Comparison of ENCODE assay signal across 11 cellular contexts in genomic region chr17:3448059-3448630, GRCh38.
"Had no signal": no experiment of that assay in that cellular context is flagged by ENCODE, and none has a peak within 500 bp of the region (broad histone marks: within the 10 kb centered on the region; RNA-seq: fewer than 3 reads in every experiment).

No MANE protein-coding gene starts in this region.

- H3K36me3 ChIP-seq: left lung had no signal

- H3K4me3 ChIP-seq: left lung had no signal

- H3K27ac ChIP-seq: epithelial cell of prostate, left lung, parathyroid adenoma had no signal

- H3K27me3 ChIP-seq: left lung had no signal

- H3K4me1 ChIP-seq: left lung, parathyroid adenoma had no signal

- H3K79me2 ChIP-seq: parathyroid adenoma had no signal

- DNase-seq: activated CD4-positive, alpha-beta T cell treated with anti-CD3 and anti-CD28 coated beads, Interleukin-2, amount 10 ng/mL, durations not matched to agents 24 days and 14 days; activated CD4-positive, CD25-positive, alpha-beta regulatory T cell; activated CD8-positive, alpha-beta memory T cell treated with anti-CD3 and anti-CD28 coated beads for 24 hours; activated naive CD8-positive, alpha-beta T cell treated with anti-CD3 and anti-CD28 coated beads for 36 hours; effector memory CD4-positive, alpha-beta T cell; left lung; naive thymus-derived CD8-positive, alpha-beta T cell; stimulated activated CD4-positive, alpha-beta T cell treated with anti-CD3 and anti-CD28 coated beads, Interleukin-12 subunit alpha, Interleukin-12 subunit beta, amount 100 ng/mL, for 4 hours; stimulated activated CD4-positive, alpha-beta T cell treated with anti-CD3 and anti-CD28 coated beads, Interleukin-2, amount 100 ng/mL, for 24 hours had no signal

- ATAC-seq: left lung; naive thymus-derived CD8-positive, alpha-beta T cell had no signal

- H3K9me3 ChIP-seq: left lung had no signal
